ENCODE assay signal across 1 cellular context in the genomic region with DNA sequence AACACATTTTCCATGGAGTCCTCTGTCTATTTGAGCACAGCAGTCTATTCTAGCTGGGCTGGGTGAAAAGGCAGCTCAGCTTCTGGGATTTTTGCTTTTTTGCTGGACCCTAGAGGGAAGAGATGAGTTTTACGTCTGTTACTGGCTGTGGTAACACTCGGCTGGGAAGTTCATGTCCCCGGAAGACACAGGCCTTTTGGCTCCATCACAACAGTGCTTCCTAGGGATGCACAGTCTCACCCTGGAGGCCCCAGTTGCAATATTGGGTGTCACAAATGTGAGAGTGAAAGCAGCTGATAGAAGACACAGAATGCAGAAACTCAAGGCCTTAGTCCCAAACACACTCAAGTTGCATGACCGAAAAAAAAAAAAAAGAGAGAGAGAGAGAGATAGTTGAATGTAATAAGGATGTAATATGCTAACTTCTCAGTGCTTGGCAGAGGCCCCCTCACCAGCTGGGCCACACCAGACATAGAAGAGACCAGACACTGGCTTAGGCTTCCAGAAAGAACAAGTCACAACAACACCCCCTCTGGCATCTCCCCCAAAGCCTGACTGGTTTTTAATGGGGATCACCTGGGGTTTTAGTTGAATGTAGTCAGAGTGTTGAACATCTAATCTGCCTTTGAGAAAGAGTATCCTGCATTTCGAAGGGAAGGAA.
TF ChIP-seq lines count a peak whose summit lies in the region.

No MANE protein-coding gene starts in this region.

TF ChIP-seq in WTC11, 78 proteins besides CTCF, POLR2A, EP300 and RAD21 (continued from another document):
- TF ChIP-seq CDX4 (CRISPR knock-in tag; IDR thresholded peaks at IDR 0.05; ENCODE audit: borderline replicate concordance) (no peak), ZBTB21 (CRISPR knock-in tag; IDR thresholded peaks at IDR 0.05; ENCODE audit: borderline replicate concordance) (no peak), ATF2 (CRISPR knock-in tag; IDR thresholded peaks at IDR 0.05; ENCODE audit: borderline replicate concordance, low read depth) (no peak), JUN (CRISPR knock-in tag; IDR thresholded peaks at IDR 0.05) (no peak), MYBL2 (CRISPR knock-in tag; IDR thresholded peaks at IDR 0.05) (no peak), SP1 (CRISPR knock-in tag; conservative IDR thresholded peaks at IDR 0.05) (no peak; the same call in 1 of the 2 replicates), GTF2I (CRISPR knock-in tag; conservative IDR thresholded peaks at IDR 0.05) (no peak), ATF6 (CRISPR knock-in tag; IDR thresholded peaks at IDR 0.05) (no peak), RELA (CRISPR knock-in tag; IDR thresholded peaks at IDR 0.05; ENCODE audit: borderline replicate concordance) (no peak), TP53 (CRISPR knock-in tag; IDR thresholded peaks at IDR 0.05) (no peak), JAZF1 (CRISPR knock-in tag; IDR thresholded peaks at IDR 0.05) (no peak), SMAD4 (CRISPR knock-in tag; IDR thresholded peaks at IDR 0.05) (no peak)
- TF ChIP-seq, protein P1, sequence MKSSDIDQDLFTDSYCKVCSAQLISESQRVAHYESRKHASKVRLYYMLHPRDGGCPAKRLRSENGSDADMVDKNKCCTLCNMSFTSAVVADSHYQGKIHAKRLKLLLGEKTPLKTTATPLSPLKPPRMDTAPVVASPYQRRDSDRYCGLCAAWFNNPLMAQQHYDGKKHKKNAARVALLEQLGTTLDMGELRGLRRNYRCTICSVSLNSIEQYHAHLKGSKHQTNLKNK (CRISPR knock-in tag; IDR thresholded peaks at IDR 0.05), result no peak
